In the genomic region with DNA sequence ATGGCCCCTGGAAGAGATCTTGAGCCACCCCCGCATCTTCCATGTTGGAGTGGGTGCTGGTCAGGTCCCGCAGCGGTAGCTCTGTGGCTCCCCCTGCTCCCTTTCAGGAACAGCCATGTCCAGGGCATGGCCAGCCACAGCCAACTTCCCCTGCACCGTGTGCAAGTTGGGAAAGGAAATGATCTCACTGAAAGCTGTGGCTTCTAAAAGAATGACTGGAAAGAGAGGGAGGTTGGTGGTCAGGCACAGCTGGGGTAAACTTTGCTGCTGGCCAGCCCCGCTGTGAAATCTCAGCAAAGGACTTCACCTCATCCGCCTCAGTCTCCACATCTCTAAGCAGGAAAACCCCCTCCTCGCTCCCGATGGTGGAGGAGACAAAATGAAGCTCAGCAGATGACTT, we compare ENCODE assay signal across 20 cellular contexts.
DNase-seq lines count a peak whose midpoint lies in the region; ATAC-seq and TF ChIP-seq lines count a peak whose summit lies in the region.
"Had no signal": no experiment of that assay in that cellular context is flagged by ENCODE, and none has a peak within 500 bp of the region (broad histone marks: within the 10 kb centered on the region; RNA-seq: fewer than 3 reads in every experiment).

No MANE protein-coding gene starts in this region.

- no peaks in the 10 kb centered on the region for H3K9me3 ChIP-seq in spleen
- H3K9me3 ChIP-seq in tibial artery, result no peaks in the 10 kb centered on the region
- no peaks in the 10 kb centered on the region for H3K9me3 ChIP-seq in naive thymus-derived CD4-positive, alpha-beta T cell (ENCODE audit: control insufficient read depth in 2 of 3, low read length in 3 of 3)
- H3K9me3 ChIP-seq: BE2C, left ventricle myocardium inferior, thoracic aorta had no signal

- H3K27me3 ChIP-seq in spleen (replicated peaks in 1 of 7) (no peaks in the 10 kb centered on the region), tibial artery (peaks cover 0 to 6% of the 10 kb centered on the region in 2 donors)
- no peaks in the 10 kb centered on the region for H3K27me3 ChIP-seq in naive thymus-derived CD4-positive, alpha-beta T cell (ENCODE audit: control insufficient read depth in 2 of 2, insufficient read depth in 2 of 2, low read length in 2 of 2)
- H3K27me3 ChIP-seq: BE2C had no signal

- no peak overlapping the region for H3K4me3 Mint-ChIP-seq in naive thymus-derived CD4-positive, alpha-beta T cell
- H3K4me3 Mint-ChIP-seq: activated CD8-positive, alpha-beta T cell treated with anti-CD3 and anti-CD28 coated beads, Interleukin-2, amount 10 ng/mL, durations not matched to agents 7 days and 5 days; stimulated activated memory B cell treated with anti-CD40 and anti-IgM and Interleukin-4, amounts not matched to agents 10 μg/mL and 1 μg/mL and 100 μg/mL, for 72 hours had no signal

- DNase-seq in Daoy (ENCODE audit: low read depth) (peak; percentile 18), MV-4-11 (lab: John Stamatoyannopoulos, UW) (peak; percentile 30), dermis blood vessel endothelial cell (peak; percentile 2), spleen (peak; percentile 39), tibial artery (no peak), NCI-H1417 (lab: John Stamatoyannopoulos, UW) (no peak)
- DNase-seq in naive thymus-derived CD4-positive, alpha-beta T cell, result no peak
- DNase-seq: activated CD8-positive, alpha-beta T cell treated with anti-CD3 and anti-CD28 coated beads, Interleukin-2, amount 10 ng/mL, durations not matched to agents 7 days and 5 days; activated gamma-delta T cell treated with Interleukin-2 at 50 U/mL for 16 hours; BE2C; HCEC 1CT; head of caudate nucleus; left ventricle myocardium inferior; NCI-H1694; NCI-H2171 treated with DMSO at 0.1 percent for 48 hours; NCI-H526 had no signal

- H3K27me3 Mint-ChIP-seq in naive thymus-derived CD4-positive, alpha-beta T cell, result no peaks in the 10 kb centered on the region
- H3K27me3 Mint-ChIP-seq: stimulated activated memory B cell treated with anti-CD40 and anti-IgM and Interleukin-4, amounts not matched to agents 10 μg/mL and 1 μg/mL and 100 μg/mL, for 72 hours had no signal

- no peak overlapping the region for H3K4me3 ChIP-seq in spleen
- no peak overlapping the region for H3K4me3 ChIP-seq in tibial artery
- H3K4me3 ChIP-seq in naive thymus-derived CD4-positive, alpha-beta T cell (ENCODE audit: low read length), result no peak overlapping the region
- H3K4me3 ChIP-seq: left ventricle myocardium inferior, thoracic aorta had no signal

- no peak for TF ChIP-seq POLR2A in spleen (IDR thresholded peaks at IDR 0.05)

- H3K27ac Mint-ChIP-seq in naive thymus-derived CD4-positive, alpha-beta T cell, result no peak overlapping the region
- H3K27ac Mint-ChIP-seq: activated CD8-positive, alpha-beta T cell treated with anti-CD3 and anti-CD28 coated beads, Interleukin-2, amount 10 ng/mL, durations not matched to agents 7 days and 5 days; stimulated activated memory B cell treated with anti-CD40 and anti-IgM and Interleukin-4, amounts not matched to agents 10 μg/mL and 1 μg/mL and 100 μg/mL, for 72 hours had no signal

- POLR2A ChIA-PET in naive thymus-derived CD4-positive, alpha-beta T cell (lab: Charles Lee), result no interaction called here

- no peaks in the 10 kb centered on the region for H3K4me1 ChIP-seq in spleen
- H3K4me1 ChIP-seq in tibial artery, result no peaks in the 10 kb centered on the region
- no peaks in the 10 kb centered on the region for H3K4me1 ChIP-seq in naive thymus-derived CD4-positive, alpha-beta T cell (ENCODE audit: control insufficient read depth in 2 of 2, insufficient read depth in 2 of 2, low read length in 2 of 2)
- H3K4me1 ChIP-seq: BE2C, left ventricle myocardium inferior had no signal

- intact Hi-C loops in spleen (cut with DNase I; ENCODE audit: low total_unique reads) (no loop called here), tibial artery (cut with DNase I; ENCODE audit: low total_unique reads) (no loop called here)
- intact Hi-C loops in naive thymus-derived CD4-positive, alpha-beta T cell (cut with micrococcal nuclease), result no loop called here

- H3K4me1 Mint-ChIP-seq in naive thymus-derived CD4-positive, alpha-beta T cell, result peaks cover 0 to 5% (median 0%) of the 10 kb centered on the region in 7 donors
- H3K4me1 Mint-ChIP-seq: stimulated activated memory B cell treated with anti-CD40 and anti-IgM and Interleukin-4, amounts not matched to agents 10 μg/mL and 1 μg/mL and 100 μg/mL, for 72 hours had no signal

- CTCF ChIA-PET in naive thymus-derived CD4-positive, alpha-beta T cell (lab: Charles Lee), result no interaction called here

- no peak overlapping the region for H3K27ac ChIP-seq in spleen
- H3K27ac ChIP-seq in tibial artery, result no peak overlapping the region
- no peak overlapping the region for H3K27ac ChIP-seq in naive thymus-derived CD4-positive, alpha-beta T cell (ENCODE audit: low read depth, low read length)
- H3K27ac ChIP-seq: left ventricle myocardium inferior, RWPE1, thoracic aorta had no signal

- ATAC-seq in naive thymus-derived CD4-positive, alpha-beta T cell, result no peak
- ATAC-seq: activated CD8-positive, alpha-beta T cell treated with anti-CD3 and anti-CD28 coated beads, Interleukin-2, amount 10 ng/mL, durations not matched to agents 7 days and 5 days; SK-N-SH treated with all-trans-retinoic acid at 6 μM for 48 hours; stimulated activated memory B cell treated with anti-CD40 and anti-IgM and Interleukin-4, amounts not matched to agents 10 μg/mL and 1 μg/mL and 100 μg/mL, for 72 hours had no signal

- H3K36me3 Mint-ChIP-seq in naive thymus-derived CD4-positive, alpha-beta T cell, result no peaks in the 10 kb centered on the region
- H3K36me3 Mint-ChIP-seq: stimulated activated memory B cell treated with anti-CD40 and anti-IgM and Interleukin-4, amounts not matched to agents 10 μg/mL and 1 μg/mL and 100 μg/mL, for 72 hours had no signal

- TF ChIP-seq CTCF in spleen (IDR thresholded peaks at IDR 0.05 in 8 of 11, conservative IDR thresholded peaks at IDR 0.05 in 3 of 11) (no peak), tibial artery (IDR thresholded peaks at IDR 0.05) (no peak)

- 34 to 46% (median 38%) methylated on average over 8 of the region's 8 CpGs for WGBS in spleen, 5 donors

- no peaks in the 10 kb centered on the region for H3K9me3 Mint-ChIP-seq in naive thymus-derived CD4-positive, alpha-beta T cell
- H3K9me3 Mint-ChIP-seq: stimulated activated memory B cell treated with anti-CD40 and anti-IgM and Interleukin-4, amounts not matched to agents 10 μg/mL and 1 μg/mL and 100 μg/mL, for 72 hours had no signal

- H3K36me3 ChIP-seq in spleen (no peaks in the 10 kb centered on the region), tibial artery (no peaks in the 10 kb centered on the region)
- no peaks in the 10 kb centered on the region for H3K36me3 ChIP-seq in naive thymus-derived CD4-positive, alpha-beta T cell (ENCODE audit: control insufficient read depth in 2 of 3, insufficient read depth in 3 of 3, low read length in 3 of 3)
- H3K36me3 ChIP-seq: BE2C, left ventricle myocardium inferior, thoracic aorta had no signal

Comparison
In these comparisons a context has a peak if more than half of its experiments do, and no peak if none do; other contexts are left out.
1. DNase-seq: peak in Daoy (single experiment), MV-4-11 (single experiment), dermis blood vessel endothelial cell (single experiment) and spleen (single experiment); none in tibial artery (0 of 2), naive thymus-derived CD4-positive, alpha-beta T cell (0 of 9) and NCI-H1417 (0 of 3).